In the genomic region with DNA sequence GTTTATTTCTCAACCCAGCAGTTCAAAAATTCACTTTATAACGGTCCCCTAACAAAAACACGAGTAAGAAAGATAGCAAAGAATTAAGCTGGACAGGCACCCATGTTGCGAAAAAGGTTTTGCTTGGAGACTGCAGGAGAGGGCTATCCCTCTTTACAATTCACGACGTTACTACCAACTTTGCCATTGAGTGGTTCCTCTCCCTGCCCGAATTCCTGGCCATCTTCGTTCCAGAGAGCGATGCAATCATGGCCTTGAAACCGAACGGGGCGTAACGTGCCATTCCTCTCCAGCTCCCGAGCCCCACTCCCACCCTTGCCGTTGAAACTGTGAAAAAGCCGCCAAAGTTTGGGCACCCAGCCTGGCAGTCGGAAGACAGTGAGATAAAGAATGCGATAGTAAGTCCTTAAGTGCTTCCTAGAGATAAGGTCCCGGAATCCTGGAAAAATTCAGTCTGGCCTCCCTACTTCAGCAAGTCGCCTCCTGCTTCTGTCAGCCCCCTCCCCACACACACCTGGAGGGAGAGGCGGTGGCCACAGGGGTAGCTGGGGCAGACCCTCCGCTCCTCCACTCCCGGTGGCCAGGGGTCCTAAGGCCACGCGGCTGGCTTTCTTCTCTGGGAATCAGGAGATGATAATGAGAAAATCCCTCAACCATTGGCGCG, we compare ENCODE assay signal across 11 cellular contexts.
A peak's percentile ranks its signal among the peaks of the same experiment; 100 is the strongest.
DNase-seq lines count a peak whose midpoint lies in the region; ATAC-seq, FAIRE-seq and TF ChIP-seq lines count a peak whose summit lies in the region.
"Had no signal": no experiment of that assay in that cellular context is flagged by ENCODE, and none has a peak within 500 bp of the region (broad histone marks: within the 10 kb centered on the region; RNA-seq: fewer than 3 reads in every experiment).

No MANE protein-coding gene starts in this region.

- H3K27ac Mint-ChIP-seq in astrocyte (ENCODE audit: unreplicated experiment), result no peak overlapping the region

- no peak overlapping the region for H3K9ac ChIP-seq in astrocyte (ENCODE audit: low read length)
- H3K9ac ChIP-seq in iPS-20b (ENCODE audit: low read depth, low read length), result no peak overlapping the region
- peak overlapping the region; percentile 18 for H3K9ac ChIP-seq in skeletal muscle satellite cell (ENCODE audit: low read depth, low read length)

- H3K9me3 Mint-ChIP-seq in astrocyte (ENCODE audit: unreplicated experiment), result peaks cover 16% of the 10 kb centered on the region

- H4K20me1 ChIP-seq in astrocyte (ENCODE audit: insufficient read depth, low read length), result no peaks in the 10 kb centered on the region

- peaks cover 25% of the 10 kb centered on the region for H3K4me1 Mint-ChIP-seq in astrocyte (ENCODE audit: low read depth, unreplicated experiment)

- no peaks in the 10 kb centered on the region for H3K36me3 Mint-ChIP-seq in astrocyte (ENCODE audit: low read depth, unreplicated experiment)

- DNase-seq in GM19239 (ENCODE audit: insufficient read length, low spot score) (no peak), astrocyte (ENCODE audit: low read depth) (no peak), head of caudate nucleus (no peak), NCI-H1048 (lab: John Stamatoyannopoulos, UW) (no peak)
- DNase-seq: brain microvascular endothelial cell, NCI-H526 treated with DMSO at 0.1 percent for 48 hours had no signal

- peak overlapping the region; percentile 39 for H2AFZ ChIP-seq in astrocyte (ENCODE audit: low read depth, low read length)

- no peak overlapping the region for H3K4me3 ChIP-seq in astrocyte (ENCODE audit: insufficient read depth, low read depth, low read length)
- H3K4me3 ChIP-seq in iPS-20b (ENCODE audit: low read length), result peak overlapping the region; percentile 54
- peak overlapping the region; percentile 62 for H3K4me3 ChIP-seq in skeletal muscle satellite cell (ENCODE audit: low read length)

- intact Hi-C loops in head of caudate nucleus (cut with DNase I), result loop anchor here (10.0 kb wide), 1 partner anchor 683 kb away; a partner anchor contains a TSS

- H3K4me1 ChIP-seq in astrocyte (ENCODE audit: insufficient read depth, low read length) (peaks cover 20% of the 10 kb centered on the region), iPS-20b (ENCODE audit: insufficient read depth, low read length) (peaks cover 15% of the 10 kb centered on the region; the same call in 1 of the 2 replicates), skeletal muscle satellite cell (ENCODE audit: control insufficient read depth, insufficient read depth, low read length) (peaks cover 28% of the 10 kb centered on the region)

- TF ChIP-seq CTCF in astrocyte (IDR thresholded peaks at IDR 0.05; ENCODE audit: insufficient read depth, low read depth, low read length), result no peak

- peaks cover 63% of the 10 kb centered on the region for H3K27me3 Mint-ChIP-seq in astrocyte (ENCODE audit: low read depth, unreplicated experiment)

- H3K27me3 ChIP-seq in astrocyte (ENCODE audit: insufficient read depth, low read length), result peaks cover 72% of the 10 kb centered on the region
- H3K27me3 ChIP-seq in iPS-20b (ENCODE audit: insufficient read depth, low read length), result peaks cover 90% of the 10 kb centered on the region
- peaks cover 34% of the 10 kb centered on the region for H3K27me3 ChIP-seq in skeletal muscle satellite cell (ENCODE audit: control insufficient read depth, insufficient read depth, low read length)

- peak overlapping the region; percentile 81 for H3K4me2 ChIP-seq in astrocyte (ENCODE audit: low read length)
- peak overlapping the region; percentile 84 for H3K4me2 ChIP-seq in skeletal muscle satellite cell (ENCODE audit: low read length)

- ATAC-seq in HG03280 (IDR thresholded peaks at IDR 0.05; ENCODE audit: unreplicated experiment), result no peak
- no peak for ATAC-seq in GM19452 (IDR thresholded peaks at IDR 0.05; ENCODE audit: unreplicated experiment)

- H3K79me2 ChIP-seq in astrocyte (ENCODE audit: insufficient read depth, low read length), result no peaks in the 10 kb centered on the region

- H3K36me3 ChIP-seq in astrocyte (ENCODE audit: insufficient read depth, low read length), result no peaks in the 10 kb centered on the region
- H3K36me3 ChIP-seq in iPS-20b (ENCODE audit: insufficient read depth, low read depth, low read length), result no peaks in the 10 kb centered on the region
- H3K36me3 ChIP-seq in skeletal muscle satellite cell (ENCODE audit: insufficient read depth, low read length), result no peaks in the 10 kb centered on the region
- H3K36me3 ChIP-seq: brain microvascular endothelial cell had no signal

- H3K27ac ChIP-seq in astrocyte (ENCODE audit: low read depth, low read length) (no peak overlapping the region), iPS-20b (ENCODE audit: low read length) (no peak overlapping the region)
- H3K27ac ChIP-seq: brain microvascular endothelial cell had no signal

- H3K4me3 Mint-ChIP-seq in astrocyte (ENCODE audit: unreplicated experiment), result peak overlapping the region; percentile 77

- FAIRE-seq in GM19239 (lab: Jason Lieb, UNC) (peak; percentile 28), astrocyte (lab: Jason Lieb, UNC) (no peak)
- FAIRE-seq: H54 had no signal

- no peaks in the 10 kb centered on the region for H3K9me3 ChIP-seq in astrocyte (ENCODE audit: insufficient read depth, low read depth, low read length)
- no peaks in the 10 kb centered on the region; the same call in 1 of the 2 replicates for H3K9me3 ChIP-seq in iPS-20b (ENCODE audit: insufficient read depth, low read depth, low read length)
- no peaks in the 10 kb centered on the region for H3K9me3 ChIP-seq in skeletal muscle satellite cell (replicated peaks; ENCODE audit: low read length)
